Comparison of ENCODE assay signal across 10 cellular contexts in the genomic region with DNA sequence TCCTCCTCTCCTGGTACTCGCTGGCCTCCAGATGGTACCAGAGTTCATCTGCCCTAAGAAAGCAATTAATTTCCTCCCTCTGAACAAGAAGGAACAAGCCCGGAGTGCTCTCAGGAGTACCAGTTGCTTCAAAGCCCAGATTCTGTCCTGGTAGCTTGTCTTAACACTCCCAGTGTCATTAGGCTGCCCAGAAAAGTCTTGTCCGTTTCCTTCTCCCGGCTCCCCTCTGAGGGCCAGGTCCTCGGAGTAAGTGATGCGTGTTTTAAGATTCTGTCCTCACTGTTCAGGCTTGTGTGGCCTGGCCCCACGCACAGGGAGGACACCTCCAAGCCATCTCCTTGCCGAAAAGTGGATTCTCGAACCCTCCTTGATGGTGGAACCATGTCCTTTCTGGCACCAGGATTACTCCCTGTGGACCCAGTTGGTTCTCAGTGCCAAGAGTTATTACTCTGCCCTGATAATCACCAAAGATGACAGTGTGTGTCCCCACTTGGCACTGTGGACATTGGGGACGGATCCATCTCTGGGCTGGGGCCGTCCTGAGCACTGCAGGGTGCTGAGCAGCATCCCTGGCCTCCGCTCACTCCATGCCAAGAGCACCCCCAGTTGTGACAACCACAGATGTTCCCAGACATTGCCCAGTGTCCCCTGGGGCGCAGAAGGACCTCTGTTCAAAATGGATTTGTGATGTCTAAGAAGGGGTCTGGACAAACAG. TPM values are rescaled to one million over a fixed set of nuclear protein-coding genes. Genes with fewer than 3 reads are reported as not detected.
DNase-seq lines count a peak whose midpoint lies in the region; ATAC-seq, FAIRE-seq and TF ChIP-seq lines count a peak whose summit lies in the region.
"Had no signal": no experiment of that assay in that cellular context is flagged by ENCODE, and none has a peak within 500 bp of the region (broad histone marks: within the 10 kb centered on the region; RNA-seq: fewer than 3 reads in every experiment).

No MANE protein-coding gene starts in this region.

- H3K36me3 ChIP-seq in astrocyte (ENCODE audit: insufficient read depth, low read length) (no peaks in the 10 kb centered on the region), HepG2 (replicated peaks in 1 of 2; ENCODE audit: control insufficient read depth in 1 of 2, insufficient read depth in 2 of 2, low read length in 2 of 2) (no peaks in the 10 kb centered on the region), small intestine (ENCODE audit: control insufficient read depth in 2 of 2, insufficient read depth in 2 of 2, low read length in 2 of 2) (no peaks in the 10 kb centered on the region)

- no peak overlapping the region for H3K27ac ChIP-seq in H9 (ENCODE audit: insufficient read length, low read depth, low read length)
- H3K27ac ChIP-seq in astrocyte (ENCODE audit: low read depth, low read length) = peak overlapping the region; percentile 84
- H3K27ac ChIP-seq in HepG2 (ENCODE audit: extremely low read length, insufficient read depth, low read length) = peak overlapping the region; percentile 18
- peak overlapping the region; percentile 61 to 79 for H3K27ac ChIP-seq in small intestine (ENCODE audit: low read depth in 1 of 2, low read length in 1 of 2)

- no peaks in the 10 kb centered on the region for H3K79me1 ChIP-seq in H9 (ENCODE audit: insufficient read depth, low read depth, low read length, poor library complexity, severe bottlenecking)

- H3K27me3 ChIP-seq in H9 (ENCODE audit: insufficient read depth, low read length) (no peaks in the 10 kb centered on the region), astrocyte (ENCODE audit: insufficient read depth, low read length) (no peaks in the 10 kb centered on the region), HepG2 (ENCODE audit: control insufficient read depth in 1 of 2, insufficient read depth in 2 of 2, low read length in 2 of 2) (no peaks in the 10 kb centered on the region), small intestine (ENCODE audit: control insufficient read depth in 2 of 2, insufficient read depth in 2 of 2, low read length in 2 of 2) (no peaks in the 10 kb centered on the region)

- in situ Hi-C loops in HepG2 (cut with HindIII; ENCODE audit: extremely low pct_ligation_motif_present, low pct_unique_long_range_greater_than_20kb) = no loop called here

- H3K36me3 Mint-ChIP-seq in H9 (ENCODE audit: insufficient read depth in 1 of 3, low read depth in 3 of 3) (no peaks in the 10 kb centered on the region), astrocyte (ENCODE audit: low read depth, unreplicated experiment) (peaks cover 3% of the 10 kb centered on the region)

- no peak for TF ChIP-seq POLR2A in HepG2 (IDR thresholded peaks at IDR 0.05; ENCODE audit: insufficient read depth in 1 of 2, low read depth in 2 of 2, low read length in 2 of 2)

- no peak overlapping the region for H3K23ac ChIP-seq in H9 (ENCODE audit: insufficient read length, low read depth, low read length)

- H3K23me2 ChIP-seq in H9 (ENCODE audit: insufficient read length, low read depth, low read length, poor library complexity, severe bottlenecking) = no peaks in the 10 kb centered on the region

- H3K27ac Mint-ChIP-seq in H9 (peak overlapping the region in 1 of 3 experiments; percentile 75; a peak in 1 of 7 replicates), astrocyte (ENCODE audit: unreplicated experiment) (peak overlapping the region; percentile 47)

- H3K9me3 Mint-ChIP-seq in H9 (peaks cover 0 to 3% of the 10 kb centered on the region in 2 experiments; a peak in 1 of 5 replicates), astrocyte (ENCODE audit: unreplicated experiment) (peaks cover 1% of the 10 kb centered on the region)
- H3K9me3 Mint-ChIP-seq: central memory CD8-positive, alpha-beta T cell had no signal

- ATAC-seq in HepG2 (no peak), GM19467 (IDR thresholded peaks at IDR 0.05; ENCODE audit: unreplicated experiment) (no peak)

- no peak overlapping the region for H3K9ac ChIP-seq in H9 (ENCODE audit: extremely low read depth, insufficient read length, low read length)
- peak overlapping the region; percentile 34 for H3K9ac ChIP-seq in astrocyte (ENCODE audit: low read length)
- 0 out of 2 replicates have a peak overlapping the region, but pooled peaks have one; percentile 31 for H3K9ac ChIP-seq in HepG2 (ENCODE audit: insufficient read depth, low read depth, low read length)

- TF ChIP-seq CTCF in H9 (conservative IDR thresholded peaks at IDR 0.05) (no peak), astrocyte (IDR thresholded peaks at IDR 0.05; ENCODE audit: insufficient read depth, low read depth, low read length) (no peak), HepG2 (CRISPR knock-in tag; IDR thresholded peaks at IDR 0.05) (no peak)

- no peak overlapping the region for H3T11ph ChIP-seq in H9 (ENCODE audit: low read length)

- WGBS in H9 (ENCODE audit: extremely low coverage, insufficient read length, low lambda C conversion rate) = no CpG with 5 or more reads among the region's 13 CpGs
- WGBS in HepG2 (ENCODE audit: low lambda C conversion rate) = 76% methylated on average over 12 of the region's 13 CpGs
- WGBS in small intestine, 3 donors = 81 to 88% (median 84%) methylated on average over 13 of the region's 13 CpGs

- H3K27me3 Mint-ChIP-seq in H9 (ENCODE audit: low read depth) (peaks cover 26% of the 10 kb centered on the region), astrocyte (ENCODE audit: low read depth, unreplicated experiment) (peaks cover 18% of the 10 kb centered on the region)

- H3K9me3 ChIP-seq in H9 (ENCODE audit: control insufficient read depth, low read depth, low read length) = no peaks in the 10 kb centered on the region
- H3K9me3 ChIP-seq in astrocyte (ENCODE audit: insufficient read depth, low read depth, low read length) = no peaks in the 10 kb centered on the region
- H3K9me3 ChIP-seq in HepG2 (ENCODE audit: low read length) = no peaks in the 10 kb centered on the region
- H3K9me3 ChIP-seq in small intestine (ENCODE audit: control insufficient read depth, low read depth) = no peaks in the 10 kb centered on the region

- CTCF ChIA-PET in HepG2 (lab: Yijun Ruan, JAX; ENCODE audit: low intra/inter-chr PET ratio, low total read pairs) = interaction anchor here (1.4 kb wide), 1 partner anchor 10 kb away, joined by 3 read pairs; no protein-coding TSS in a partner anchor

- peak overlapping the region; percentile 18 for H3K18ac ChIP-seq in H9 (ENCODE audit: insufficient read length, low read depth, low read length)

- 0 out of 2 replicates have a peak overlapping the region, but pooled peaks have one; percentile 15 for H2BK15ac ChIP-seq in H9 (ENCODE audit: low read depth, low read length)

- no peak overlapping the region for H3K4me2 ChIP-seq in H9 (ENCODE audit: insufficient read depth, insufficient read length, low read length)
- peak overlapping the region; percentile 73 for H3K4me2 ChIP-seq in astrocyte (ENCODE audit: low read length)
- H3K4me2 ChIP-seq in HepG2 (ENCODE audit: low read depth, low read length) = peak overlapping the region; percentile 60

- no peak overlapping the region for H4K8ac ChIP-seq in H9 (replicated peaks; ENCODE audit: insufficient read length, low read depth, low read length)

- peak overlapping the region; percentile 60 for H4K91ac ChIP-seq in H9 (ENCODE audit: insufficient read length, low read depth, low read length)

- peaks cover 17 to 21% of the 10 kb centered on the region in 2 experiments for H3K4me1 Mint-ChIP-seq in H9
- H3K4me1 Mint-ChIP-seq in astrocyte (ENCODE audit: low read depth, unreplicated experiment) = peaks cover 16% of the 10 kb centered on the region
- H3K4me1 Mint-ChIP-seq: central memory CD8-positive, alpha-beta T cell had no signal

- intact Hi-C loops in HepG2 (cut with micrococcal nuclease; ENCODE audit: unreplicated experiment) = no loop called here

- no peaks in the 10 kb centered on the region for H3K4me1 ChIP-seq in H9 (ENCODE audit: insufficient read depth, low read length)
- peaks cover 47% of the 10 kb centered on the region for H3K4me1 ChIP-seq in astrocyte (ENCODE audit: insufficient read depth, low read length)
- peaks cover 24% of the 10 kb centered on the region for H3K4me1 ChIP-seq in HepG2 (ENCODE audit: insufficient read depth, low read length)
- peaks cover 0 to 6% of the 10 kb centered on the region in 2 donors for H3K4me1 ChIP-seq in small intestine (ENCODE audit: control insufficient read depth in 2 of 2, insufficient read depth in 1 of 2, low read depth in 1 of 2, low read length in 1 of 2)

- H4K20me1 ChIP-seq in H9 (ENCODE audit: control insufficient read depth, insufficient read depth, insufficient read length) = no peaks in the 10 kb centered on the region
- no peaks in the 10 kb centered on the region for H4K20me1 ChIP-seq in astrocyte (ENCODE audit: insufficient read depth, low read length)
- no peaks in the 10 kb centered on the region for H4K20me1 ChIP-seq in HepG2 (ENCODE audit: insufficient read depth, low read length)

- DNase-seq in H9 (no peak), astrocyte (ENCODE audit: low read depth) (no peak), HepG2 (ENCODE audit: low spot score) (no peak), small intestine (no peak), NCI-H2196 (lab: John Stamatoyannopoulos, UW; ENCODE audit: unreplicated experiment) (no peak), NCI-H2107 treated with DMSO at 0.1 percent for 48 hours (lab: John Stamatoyannopoulos, UW; ENCODE audit: unreplicated experiment) (no peak), DMS 273 (lab: John Stamatoyannopoulos, UW; ENCODE audit: unreplicated experiment) (no peak)

- no peak overlapping the region for H3K4ac ChIP-seq in H9 (ENCODE audit: low read depth, low read length)

- no peak overlapping the region for H4K5ac ChIP-seq in H9 (ENCODE audit: insufficient read length, low read depth, low read length)

- peak overlapping the region; percentile 66 for H2BK12ac ChIP-seq in H9 (ENCODE audit: insufficient read length, low read depth, low read length)

- H3K56ac ChIP-seq in H9 (ENCODE audit: insufficient read length, low read depth, low read length) = no peak overlapping the region

- H2BK120ac ChIP-seq in H9 (ENCODE audit: low read depth, low read length, poor library complexity, severe bottlenecking) = no peak overlapping the region

- no peak overlapping the region for H2BK5ac ChIP-seq in H9 (ENCODE audit: insufficient read length, low read length)

- no peak overlapping the region for H2AFZ ChIP-seq in H9 (ENCODE audit: low read length)
- no peak overlapping the region for H2AFZ ChIP-seq in astrocyte (ENCODE audit: low read depth, low read length)
- no peak overlapping the region for H2AFZ ChIP-seq in HepG2 (ENCODE audit: low read length)

- H2BK20ac ChIP-seq in H9 (ENCODE audit: low read depth, low read length, poor library complexity, severe bottlenecking) = no peak overlapping the region

- POLR2A ChIA-PET in HepG2 (lab: Yijun Ruan, JAX) = no interaction called here

- TF ChIP-seq EP300 in HepG2 (IDR thresholded peaks at IDR 0.05; ENCODE audit: low read depth in 2 of 2, low read length in 2 of 2) = no peak
- TF ChIP-seq EP300 in HepG2 (CRISPR knock-in tag; IDR thresholded peaks at IDR 0.05; ENCODE audit: borderline replicate concordance) = no peak

- H3K79me2 ChIP-seq in H9 (ENCODE audit: insufficient read depth, low read length) (no peaks in the 10 kb centered on the region), astrocyte (ENCODE audit: insufficient read depth, low read length) (no peaks in the 10 kb centered on the region), HepG2 (ENCODE audit: insufficient read depth, low read length) (no peaks in the 10 kb centered on the region)

- H2AK5ac ChIP-seq in H9 (ENCODE audit: insufficient read length, low read length) = no peak overlapping the region

- FAIRE-seq in astrocyte (lab: Jason Lieb, UNC) = no peak
- no peak for FAIRE-seq in HepG2 (lab: Jason Lieb, UNC)
- no peak for FAIRE-seq in small intestine (lab: Jason Lieb, UNC)
- FAIRE-seq: GM19239 had no signal

- H3K4me3 ChIP-seq in astrocyte (ENCODE audit: insufficient read depth, low read depth, low read length) (no peak overlapping the region), HepG2 (replicated peaks in 1 of 3; ENCODE audit: insufficient read depth in 1 of 3, low read depth in 2 of 3, low read length in 3 of 3) (no peak overlapping the region), small intestine (ENCODE audit: low read depth in 1 of 2, low read length in 2 of 2) (no peak overlapping the region)

- H3K14ac ChIP-seq in H9 (ENCODE audit: insufficient read depth, low read length) = peak overlapping the region; percentile 31

- no peak for TF ChIP-seq RAD21 in HepG2 (CRISPR knock-in tag; IDR thresholded peaks at IDR 0.05)

- H3K4me3 Mint-ChIP-seq in H9 (no peak overlapping the region), astrocyte (ENCODE audit: unreplicated experiment) (peak overlapping the region; percentile 17)
- H3K4me3 Mint-ChIP-seq: central memory CD8-positive, alpha-beta T cell had no signal

- BruUV-seq in HepG2 (replicated peaks; lab: Mats Ljungman, UMichigan) = no TSS peak

RNA-seq across cellular contexts. Expression of gene RFX2, which starts 52.5 kb away (rescaled TPM):
- total RNA-seq in H9 (2021) = 2.9 and 3.7 TPM in 2 replicates
- 3.2 and 3.3 TPM in 2 replicates for total RNA-seq in astrocyte
- 1.3 and 2.8 TPM in 2 replicates for total RNA-seq in HepG2 (2016; rRNA removed; fragmentation: Illumina TruSeq; extraction: Trizol)
- 2.6 and 7.1 TPM in 2 replicates for total RNA-seq in HepG2 (2016; cell fraction: cytosol; rRNA removed; fragmentation: Illumina TruSeq; extraction: Trizol; ENCODE audit: low read depth)
- 1.5 and 2.5 TPM in 2 replicates for total RNA-seq in HepG2 (2016; cell fraction: insoluble cytoplasmic fraction; rRNA removed; fragmentation: Illumina TruSeq; extraction: Trizol)
- total RNA-seq in HepG2 (2016; cell fraction: membrane; rRNA removed; fragmentation: Illumina TruSeq; extraction: Trizol) = 1.8 and 2.4 TPM in 2 replicates
- 2.4 and 3.9 TPM in 2 replicates for total RNA-seq in HepG2 (2016; cell fraction: nucleus; rRNA removed; fragmentation: Illumina TruSeq; extraction: Trizol)
- 2.4 and 3.3 TPM in 2 replicates for polyA plus RNA-seq in HepG2 (2011; rRNA removed)
- polyA plus RNA-seq in HepG2 (2011; cell fraction: cytosol; rRNA removed) = 1.5 and 2.4 TPM in 2 replicates
- 3.3 and 4.9 TPM in 2 replicates for polyA plus RNA-seq in HepG2 (2011; cell fraction: nucleus; rRNA removed)
- polyA plus RNA-seq in HepG2 (2012) = 1.1 and 2.1 TPM in 2 replicates
- 3.0 and 3.6 TPM in 2 replicates for polyA plus RNA-seq in HepG2 (2016; cell fraction: cytosol; fragmentation: Illumina TruSeq; extraction: Trizol; ENCODE audit: low read depth)
- polyA plus RNA-seq in HepG2 (2016; cell fraction: insoluble cytoplasmic fraction; fragmentation: Illumina TruSeq; extraction: Trizol; ENCODE audit: low read depth) = 1.2 and 1.3 TPM in 2 replicates
- polyA plus RNA-seq in HepG2 (2016; cell fraction: membrane; fragmentation: Illumina TruSeq; extraction: Trizol; ENCODE audit: low read depth) = 1.8 and 2.9 TPM in 2 replicates
- polyA plus RNA-seq in HepG2 (2016; cell fraction: nucleus; fragmentation: Illumina TruSeq; extraction: Trizol; ENCODE audit: insufficient read depth, low read depth) = 3.0 and 6.2 TPM in 2 replicates
- 5.3 and 9.1 TPM in 2 replicates for polyA minus RNA-seq in HepG2 (2011; rRNA and poly(A)+ RNA removed; ENCODE audit: low replicate concordance)
- polyA minus RNA-seq in HepG2 (2011; cell fraction: cytosol; rRNA and poly(A)+ RNA removed) = 1.3 and 3.3 TPM in 2 replicates
- polyA minus RNA-seq in HepG2 (2011; cell fraction: nucleus; rRNA and poly(A)+ RNA removed) = 3.6 and 6.2 TPM in 2 replicates
- 1 to 10 TPM; 1.1 to 2.8 (median 1.8) TPM for polyA plus RNA-seq in small intestine
